Comparison of ENCODE assay signal across 1 cellular context in the genomic region with DNA sequence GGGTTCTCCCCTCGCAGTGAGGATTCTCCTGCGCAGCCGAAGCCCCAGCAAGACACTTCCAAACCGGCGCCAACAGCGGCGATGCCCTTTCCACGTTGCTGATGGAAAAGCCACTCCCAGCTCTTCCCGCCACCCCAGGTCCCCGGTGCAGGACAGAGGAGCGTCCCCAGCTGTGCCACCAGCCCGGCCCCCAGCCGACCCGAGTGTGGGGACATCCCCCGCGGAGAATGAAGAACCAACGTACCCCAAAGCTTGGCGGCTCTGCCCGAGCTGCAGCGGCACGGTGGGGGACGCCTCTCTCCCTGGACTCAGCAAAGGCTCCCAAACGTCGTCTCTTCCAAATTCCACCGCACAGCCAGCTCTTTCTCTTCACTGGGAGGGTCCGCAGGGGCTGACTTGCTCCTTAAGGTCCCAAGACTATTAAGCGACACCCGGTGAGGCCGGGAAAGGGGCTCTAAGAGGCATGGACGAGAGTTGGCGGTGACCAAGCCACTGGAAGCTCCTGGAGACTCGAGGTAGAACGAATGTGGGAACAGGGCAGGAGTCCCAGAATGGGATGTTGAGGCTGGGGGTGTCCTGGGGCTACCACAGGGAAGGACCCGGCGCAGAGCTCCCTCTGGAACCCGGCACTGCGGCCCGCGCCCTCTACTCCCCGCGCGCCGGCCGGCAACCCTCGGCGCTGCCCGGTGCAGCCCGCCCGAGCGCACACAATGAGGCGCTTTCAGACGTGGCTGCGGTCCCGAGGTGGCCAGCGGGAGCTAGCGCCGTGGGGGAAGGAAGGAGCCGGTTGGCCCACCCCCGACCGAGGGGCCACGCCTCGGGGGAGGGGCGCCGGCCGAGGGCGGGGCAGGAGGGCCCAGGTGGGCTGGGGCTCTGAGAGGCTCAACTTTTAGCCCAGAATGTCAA.
TF ChIP-seq lines count a peak whose summit lies in the region.

CHST6 (minus strand) TSS at position 746 of the 906 bp plus-strand sequence. CDS start 15,613 bp downstream, outside the sequence.

TF ChIP-seq in IMR-90, 13 proteins besides CTCF, POLR2A, EP300 and RAD21 (continued from another document):
- TF ChIP-seq, protein P1, sequence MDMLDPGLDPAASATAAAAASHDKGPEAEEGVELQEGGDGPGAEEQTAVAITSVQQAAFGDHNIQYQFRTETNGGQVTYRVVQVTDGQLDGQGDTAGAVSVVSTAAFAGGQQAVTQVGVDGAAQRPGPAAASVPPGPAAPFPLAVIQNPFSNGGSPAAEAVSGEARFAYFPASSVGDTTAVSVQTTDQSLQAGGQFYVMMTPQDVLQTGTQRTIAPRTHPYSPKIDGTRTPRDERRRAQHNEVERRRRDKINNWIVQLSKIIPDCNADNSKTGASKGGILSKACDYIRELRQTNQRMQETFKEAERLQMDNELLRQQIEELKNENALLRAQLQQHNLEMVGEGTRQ (IDR thresholded peaks at IDR 0.05; ENCODE audit: low read depth, low read length), result no peak
- TF ChIP-seq RCOR1 (IDR thresholded peaks at IDR 0.05; ENCODE audit: insufficient replicate concordance, low read length) (no peak), CHD1 (IDR thresholded peaks at IDR 0.05; ENCODE audit: low read depth, low read length) (no peak), RFX5 (IDR thresholded peaks at IDR 0.05; ENCODE audit: low read depth, low read length) (no peak), MXI1 (IDR thresholded peaks at IDR 0.05; ENCODE audit: borderline replicate concordance, low read depth, low read length) (no peak), MAZ (IDR thresholded peaks at IDR 0.05; ENCODE audit: borderline replicate concordance, low read depth, low read length) (no peak)
